In genomic region chr2:28437918-28438317, GRCh38 we compare ENCODE assay signal across 1 cellular context.
TF ChIP-seq lines count a peak whose summit lies in the region.

No MANE protein-coding gene starts in this region.

TF ChIP-seq in IMR-90, 13 proteins besides CTCF, POLR2A, EP300 and RAD21 (continued from another document):
- TF ChIP-seq, protein P1, sequence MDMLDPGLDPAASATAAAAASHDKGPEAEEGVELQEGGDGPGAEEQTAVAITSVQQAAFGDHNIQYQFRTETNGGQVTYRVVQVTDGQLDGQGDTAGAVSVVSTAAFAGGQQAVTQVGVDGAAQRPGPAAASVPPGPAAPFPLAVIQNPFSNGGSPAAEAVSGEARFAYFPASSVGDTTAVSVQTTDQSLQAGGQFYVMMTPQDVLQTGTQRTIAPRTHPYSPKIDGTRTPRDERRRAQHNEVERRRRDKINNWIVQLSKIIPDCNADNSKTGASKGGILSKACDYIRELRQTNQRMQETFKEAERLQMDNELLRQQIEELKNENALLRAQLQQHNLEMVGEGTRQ (IDR thresholded peaks at IDR 0.05; ENCODE audit: low read depth, low read length), result no peak
- no peak for TF ChIP-seq MAZ (IDR thresholded peaks at IDR 0.05; ENCODE audit: borderline replicate concordance, low read depth, low read length)
- no peak for TF ChIP-seq SMC3 (IDR thresholded peaks at IDR 0.05; ENCODE audit: low read depth, low read length)
- no peak for TF ChIP-seq BHLHE40 (IDR thresholded peaks at IDR 0.05; ENCODE audit: low read depth, low read length)
- no peak for TF ChIP-seq RCOR1 (IDR thresholded peaks at IDR 0.05; ENCODE audit: insufficient replicate concordance, low read length)
- TF ChIP-seq CEBPB (IDR thresholded peaks at IDR 0.05; ENCODE audit: low read depth, low read length), result no peak
- TF ChIP-seq NFE2L2 (IDR thresholded peaks at IDR 0.05; ENCODE audit: low read depth, low read length), result no peak
